ENCODE assay signal across 32 cellular contexts in genomic region chr2:239529313-239530015, GRCh38.
"Had no signal": no experiment of that assay in that cellular context is flagged by ENCODE, and none has a peak within 500 bp of the region (broad histone marks: within the 10 kb centered on the region; RNA-seq: fewer than 3 reads in every experiment).

No MANE protein-coding gene starts in this region.

- H3K27me3 ChIP-seq: adrenal gland, ascending aorta, breast epithelium, cardiac muscle cell, dorsolateral prefrontal cortex had no signal

- H3K36me3 ChIP-seq: adrenal gland, ascending aorta, breast epithelium, cardiac muscle cell, WERI-Rb-1 had no signal

- ATAC-seq: activated CD4-positive, CD25-positive, alpha-beta regulatory T cell treated with anti-CD3 and anti-CD28 coated beads, Interleukin-2, amount 50 U/mL, for 24 hours; activated CD8-positive, alpha-beta memory T cell treated with anti-CD3 and anti-CD28 coated beads, Interleukin-2, amount 10 ng/mL, durations not matched to agents 7 days and 5 days; activated CD8-positive, alpha-beta T cell treated with anti-CD3 and anti-CD28 coated beads for 36 hours; activated naive CD8-positive, alpha-beta T cell treated with anti-CD3 and anti-CD28 coated beads, Interleukin-2, amount 50 U/mL, for 24 hours; esophagus mucosa; T-helper 17 cell had no signal

- DNase-seq: activated B cell treated with CpG ODN at 0.5 μM for 24 hours; activated CD4-positive, alpha-beta T cell treated with anti-CD3 and anti-CD28 coated beads for 48 hours; activated CD4-positive, alpha-beta T cell treated with anti-CD3 and anti-CD28 coated beads, Interleukin-2, amount 50 U/mL, for 1 hour; activated CD4-positive, alpha-beta T cell treated with anti-CD3 and anti-CD28 coated beads, Interleukin-2, amount 50 U/mL, for 48 hours; activated CD8-positive, alpha-beta memory T cell treated with anti-CD3 and anti-CD28 coated beads, Interleukin-2, amount 10 ng/mL, durations not matched to agents 7 days and 5 days; activated CD8-positive, alpha-beta memory T cell treated with anti-CD3 and anti-CD28 coated beads, Interleukin-2, amount 50 U/mL, for 4 hours; activated CD8-positive, alpha-beta T cell treated with anti-CD3 and anti-CD28 coated beads for 36 hours; activated effector memory CD4-positive, alpha-beta T cell treated with anti-CD3 and anti-CD28 coated beads, Interleukin-2, amount 50 U/mL, for 16 hours; activated naive CD4-positive, alpha-beta T cell treated with anti-CD3 and anti-CD28 coated beads for 36 hours; activated naive CD8-positive, alpha-beta T cell treated with anti-CD3 and anti-CD28 coated beads for 36 hours; activated naive CD8-positive, alpha-beta T cell treated with anti-CD3 and anti-CD28 coated beads, Interleukin-2, amount 50 U/mL, for 24 hours; activated T-cell treated with anti-CD3 and anti-CD28 coated beads, Interleukin-2, amount 50 U/mL, for 1 hour; activated T-cell treated with anti-CD3 and anti-CD28 coated beads, Interleukin-2, amount 50 U/mL, for 48 hours; adrenal gland; amygdala; central memory CD4-positive, alpha-beta T cell; cerebellar nuclear complex; effector memory CD4-positive, alpha-beta T cell; endodermal cell; foreskin fibroblast; T-helper 1 cell; T-helper 17 cell; T1000; WERI-Rb-1 had no signal

- H3K4me1 ChIP-seq: adrenal gland, ascending aorta, breast epithelium had no signal

- H3K4me3 ChIP-seq: adrenal gland, ascending aorta, breast epithelium, cardiac muscle cell, coronary artery, dorsolateral prefrontal cortex had no signal

- H3K27ac ChIP-seq: adrenal gland, ascending aorta, breast epithelium, cardiac muscle cell, coronary artery, dorsolateral prefrontal cortex, WERI-Rb-1 had no signal

- FAIRE-seq: frontal cortex had no signal
